ENCODE assay signal across 7 cellular contexts in genomic region chr17:50508573-50509460, GRCh38. TPM values are rescaled to one million over a fixed set of nuclear protein-coding genes. Genes with fewer than 3 reads are reported as not detected.
DNase-seq lines count a peak whose midpoint lies in the region; ATAC-seq lines count a peak whose summit lies in the region.

No MANE protein-coding gene starts in this region.

- H3K9me3 Mint-ChIP-seq in activated naive CD8-positive, alpha-beta T cell treated with anti-CD3 and anti-CD28 coated beads, Interleukin-2, amount 10 ng/mL, durations not matched to agents 7 days and 5 days: no peaks in the 10 kb centered on the region
- no peaks in the 10 kb centered on the region for H3K9me3 Mint-ChIP-seq in stimulated activated naive B cell treated with anti-CD40 and anti-IgM and Interleukin-4, amounts not matched to agents 10 μg/mL and 1 μg/mL and 100 μg/mL, for 72 hours

- peak overlapping the region; percentile 2; the same call in 1 of the 2 replicates for H3K9ac ChIP-seq in HUES48 (ENCODE audit: low read depth, low read length)

- no peaks in the 10 kb centered on the region for H3K27me3 ChIP-seq in HUES48 (ENCODE audit: control insufficient read depth, insufficient read depth, low read length)

- H3K36me3 Mint-ChIP-seq in activated naive CD8-positive, alpha-beta T cell treated with anti-CD3 and anti-CD28 coated beads, Interleukin-2, amount 10 ng/mL, durations not matched to agents 7 days and 5 days: no peaks in the 10 kb centered on the region
- no peaks in the 10 kb centered on the region for H3K36me3 Mint-ChIP-seq in stimulated activated naive B cell treated with anti-CD40 and anti-IgM and Interleukin-4, amounts not matched to agents 10 μg/mL and 1 μg/mL and 100 μg/mL, for 72 hours

- H3K27ac ChIP-seq in HUES48 (ENCODE audit: low read depth, low read length): no peak overlapping the region

- POLR2A ChIA-PET in activated naive CD8-positive, alpha-beta T cell treated with anti-CD3 and anti-CD28 coated beads, Interleukin-2, amount 10 ng/mL, durations not matched to agents 7 days and 5 days (lab: Charles Lee): interaction anchor here (0.8 kb wide), 1 partner anchor 358 kb away, joined by 3 read pairs; no protein-coding TSS in a partner anchor

- ATAC-seq in activated naive CD8-positive, alpha-beta T cell treated with anti-CD3 and anti-CD28 coated beads, Interleukin-2, amount 10 ng/mL, durations not matched to agents 7 days and 5 days (ENCODE audit: low read depth): no peak
- ATAC-seq in stimulated activated naive B cell treated with anti-CD40 and anti-IgM and Interleukin-4, amounts not matched to agents 10 μg/mL and 1 μg/mL and 100 μg/mL, for 72 hours (replicated peaks): no peak
- no peak for ATAC-seq in HG03025 (IDR thresholded peaks at IDR 0.05; ENCODE audit: low FRiP score, unreplicated experiment)

- H3K9me3 ChIP-seq in HUES48 (ENCODE audit: control insufficient read depth, insufficient read depth, low read length) (no peaks in the 10 kb centered on the region), iPS-18c (ENCODE audit: control insufficient read depth, insufficient read depth, low read length) (no peaks in the 10 kb centered on the region)

- peaks cover 10% of the 10 kb centered on the region; the same call in 1 of the 2 replicates for H3K4me1 ChIP-seq in HUES48 (ENCODE audit: control insufficient read depth, insufficient read depth, low read length)

- no peak for DNase-seq in activated naive CD8-positive, alpha-beta T cell treated with anti-CD3 and anti-CD28 coated beads, Interleukin-2, amount 10 ng/mL, durations not matched to agents 7 days and 5 days
- DNase-seq in stimulated activated naive B cell treated with anti-CD40 and anti-IgM and Interleukin-4, amounts not matched to agents 10 μg/mL and 1 μg/mL and 100 μg/mL, for 72 hours: no peak
- DNase-seq in NK-92 (lab: John Stamatoyannopoulos, UW; ENCODE audit: unreplicated experiment): no peak
- DNase-seq in HUDEP-2 (lab: John Stamatoyannopoulos, UW; ENCODE audit: unreplicated experiment in 76 of 76): no peak

- H3K4me3 ChIP-seq in HUES48 (ENCODE audit: low read depth, low read length): peak overlapping the region; percentile 80
- H3K4me3 ChIP-seq in iPS-18c (ENCODE audit: insufficient read depth, low read depth, low read length): peak overlapping the region; percentile 78

- H3K27ac Mint-ChIP-seq in activated naive CD8-positive, alpha-beta T cell treated with anti-CD3 and anti-CD28 coated beads, Interleukin-2, amount 10 ng/mL, durations not matched to agents 7 days and 5 days: peak overlapping the region; percentile 71
- peak overlapping the region; percentile 32 for H3K27ac Mint-ChIP-seq in stimulated activated naive B cell treated with anti-CD40 and anti-IgM and Interleukin-4, amounts not matched to agents 10 μg/mL and 1 μg/mL and 100 μg/mL, for 72 hours

- H3K36me3 ChIP-seq in HUES48 (ENCODE audit: control insufficient read depth, insufficient read depth, low read length): no peaks in the 10 kb centered on the region

- peak overlapping the region; percentile 91 for H3K4me3 Mint-ChIP-seq in activated naive CD8-positive, alpha-beta T cell treated with anti-CD3 and anti-CD28 coated beads, Interleukin-2, amount 10 ng/mL, durations not matched to agents 7 days and 5 days
- peak overlapping the region; percentile 85 to 90 for H3K4me3 Mint-ChIP-seq in stimulated activated naive B cell treated with anti-CD40 and anti-IgM and Interleukin-4, amounts not matched to agents 10 μg/mL and 1 μg/mL and 100 μg/mL, for 72 hours

- peaks cover 7% of the 10 kb centered on the region for H3K27me3 Mint-ChIP-seq in activated naive CD8-positive, alpha-beta T cell treated with anti-CD3 and anti-CD28 coated beads, Interleukin-2, amount 10 ng/mL, durations not matched to agents 7 days and 5 days
- H3K27me3 Mint-ChIP-seq in stimulated activated naive B cell treated with anti-CD40 and anti-IgM and Interleukin-4, amounts not matched to agents 10 μg/mL and 1 μg/mL and 100 μg/mL, for 72 hours: peaks cover 19 to 33% of the 10 kb centered on the region in 2 donors

- peaks cover 33% of the 10 kb centered on the region for H3K4me1 Mint-ChIP-seq in activated naive CD8-positive, alpha-beta T cell treated with anti-CD3 and anti-CD28 coated beads, Interleukin-2, amount 10 ng/mL, durations not matched to agents 7 days and 5 days
- peaks cover 13 to 24% of the 10 kb centered on the region in 2 donors for H3K4me1 Mint-ChIP-seq in stimulated activated naive B cell treated with anti-CD40 and anti-IgM and Interleukin-4, amounts not matched to agents 10 μg/mL and 1 μg/mL and 100 μg/mL, for 72 hours

RNA-seq across cellular contexts. Expression of gene MYCBPAP, which starts 0.6 kb away (rescaled TPM):
- total RNA-seq in activated naive CD8-positive, alpha-beta T cell treated with anti-CD3 and anti-CD28 coated beads, Interleukin-2, amount 10 ng/mL, durations not matched to agents 7 days and 5 days: 1 to 10 TPM; 4.0 to 4.4 TPM

RNA-seq across cellular contexts. Expression of gene EPN3, which starts 23.7 kb away (rescaled TPM):
- total RNA-seq in activated naive CD8-positive, alpha-beta T cell treated with anti-CD3 and anti-CD28 coated beads, Interleukin-2, amount 10 ng/mL, durations not matched to agents 7 days and 5 days: not detected

RNA-seq across cellular contexts. Expression of gene RSAD1, which starts 30.2 kb away (rescaled TPM):
- total RNA-seq in activated naive CD8-positive, alpha-beta T cell treated with anti-CD3 and anti-CD28 coated beads, Interleukin-2, amount 10 ng/mL, durations not matched to agents 7 days and 5 days: 10 to 100 TPM; 42.7 to 43.5 TPM

RNA-seq across cellular contexts. Expression of gene SPATA20, which starts 38.2 kb away (rescaled TPM):
- total RNA-seq in activated naive CD8-positive, alpha-beta T cell treated with anti-CD3 and anti-CD28 coated beads, Interleukin-2, amount 10 ng/mL, durations not matched to agents 7 days and 5 days: 10 to 100 TPM; 31.3 to 33.1 TPM

RNA-seq across cellular contexts. Expression of gene CHAD, which starts 40.1 kb away (rescaled TPM):
- not detected for total RNA-seq in activated naive CD8-positive, alpha-beta T cell treated with anti-CD3 and anti-CD28 coated beads, Interleukin-2, amount 10 ng/mL, durations not matched to agents 7 days and 5 days
